30 cellular contexts compared by ENCODE assay signal in genomic region chr17:45868276-45868675, GRCh38. TPM values are rescaled to one million over a fixed set of nuclear protein-coding genes. Genes with fewer than 3 reads are reported as not detected.
DNase-seq lines count a peak whose midpoint lies in the region; ATAC-seq and TF ChIP-seq lines count a peak whose summit lies in the region.
"Had no signal": no experiment of that assay in that cellular context is flagged by ENCODE, and none has a peak within 500 bp of the region (broad histone marks: within the 10 kb centered on the region; RNA-seq: fewer than 3 reads in every experiment).

No MANE protein-coding gene starts in this region.

- H2AFZ ChIP-seq in Loucy (ENCODE audit: low read length): 0 out of 2 replicates have a peak overlapping the region, but pooled peaks have one; percentile 64
- H2AFZ ChIP-seq in OCI-LY7 (ENCODE audit: low read length): no peak overlapping the region

- H3K9me2 ChIP-seq in Loucy (replicated peaks; ENCODE audit: low read depth, low read length) (no peaks in the 10 kb centered on the region; the same call in 1 of the 2 replicates), OCI-LY7 (ENCODE audit: insufficient read depth, low read length) (no peaks in the 10 kb centered on the region)

- H3K27ac ChIP-seq in A673 (ENCODE audit: low read depth, low read length, poor library complexity, severe bottlenecking) (no peak overlapping the region), OCI-LY7 (ENCODE audit: low read depth, low read length, poor library complexity, severe bottlenecking) (no peak overlapping the region)
- H3K27ac ChIP-seq: BLaER1 treated with 17β-estradiol and CSF1 and Interleukin-3, amounts not matched to agents 10 nM and 100 nM; tibial nerve had no signal

- H3K9me3 ChIP-seq in A673 (ENCODE audit: low read depth, low read length, poor library complexity, severe bottlenecking) (no peaks in the 10 kb centered on the region), Loucy (ENCODE audit: insufficient read depth, low read depth, low read length) (no peaks in the 10 kb centered on the region), OCI-LY7 (ENCODE audit: low read length) (no peaks in the 10 kb centered on the region)
- H3K9me3 ChIP-seq: BLaER1 treated with 17β-estradiol and CSF1 and Interleukin-3, amounts not matched to agents 10 nM and 100 nM; tibial nerve had no signal

- no peak for TF ChIP-seq CTCF in A673 (conservative IDR thresholded peaks at IDR 0.05; ENCODE audit: low read depth, low read length)
- no peak for TF ChIP-seq CTCF in Loucy (conservative IDR thresholded peaks at IDR 0.05; ENCODE audit: low read length)
- no peak for TF ChIP-seq CTCF in fibroblast of mammary gland (conservative IDR thresholded peaks at IDR 0.05; ENCODE audit: control insufficient read depth, insufficient read depth, low read depth, low read length)
- no peak for TF ChIP-seq CTCF in OCI-LY7 (conservative IDR thresholded peaks at IDR 0.05; ENCODE audit: low read length)

- H3K4me3 ChIP-seq in A673 (ENCODE audit: low read depth, low read length, poor library complexity, severe bottlenecking): no peak overlapping the region
- H3K4me3 ChIP-seq in Loucy (ENCODE audit: low read length, poor library complexity, severe bottlenecking): no peak overlapping the region
- no peak overlapping the region for H3K4me3 ChIP-seq in fibroblast of mammary gland (ENCODE audit: control insufficient read depth, low read depth, low read length)
- no peak overlapping the region for H3K4me3 ChIP-seq in OCI-LY7 (ENCODE audit: low read depth, low read length, poor library complexity, severe bottlenecking)
- H3K4me3 ChIP-seq: BLaER1 treated with 17β-estradiol and CSF1 and Interleukin-3, amounts not matched to agents 10 nM and 100 nM; tibial nerve had no signal

- H3K4me2 ChIP-seq in Loucy (ENCODE audit: low read depth, low read length, poor library complexity, severe bottlenecking): no peak overlapping the region
- no peak overlapping the region for H3K4me2 ChIP-seq in OCI-LY7 (ENCODE audit: low read length)

- H3K79me2 ChIP-seq in Loucy (ENCODE audit: insufficient read depth, low read length): no peaks in the 10 kb centered on the region
- no peaks in the 10 kb centered on the region for H3K79me2 ChIP-seq in OCI-LY7 (ENCODE audit: insufficient read depth, low read depth, low read length)

- H4K20me1 ChIP-seq in Loucy (ENCODE audit: insufficient read depth, low read length, poor library complexity, severe bottlenecking): no peaks in the 10 kb centered on the region
- no peaks in the 10 kb centered on the region for H4K20me1 ChIP-seq in OCI-LY7 (ENCODE audit: insufficient read depth, low read length)
- H4K20me1 ChIP-seq: BLaER1 treated with 17β-estradiol and CSF1 and Interleukin-3, amounts not matched to agents 10 nM and 100 nM had no signal

- DNase-seq in A673 (ENCODE audit: low spot score): peak; percentile 18
- DNase-seq in SKM-1 treated with dmso at 0.1 percent for 144 hours (lab: John Stamatoyannopoulos, UW; ENCODE audit: unreplicated experiment): peak; percentile 13
- peak; percentile 57 for DNase-seq in fibroblast of mammary gland (ENCODE audit: low read depth)
- DNase-seq in NCI-H748 treated with DMSO at 0.1 percent for 48 hours (lab: John Stamatoyannopoulos, UW): no peak
- DNase-seq in NCI-H2029 treated with DMSO at 0.1 percent for 48 hours (lab: John Stamatoyannopoulos, UW): no peak
- DNase-seq in OCI-LY7 (ENCODE audit: low spot score): no peak
- DNase-seq: activated CD4-positive, alpha-beta T cell treated with anti-CD3 and anti-CD28 coated beads for 4 hours; activated gamma-delta T cell treated with Interleukin-2 at 50 U/mL for 16 hours; activated naive CD8-positive, alpha-beta T cell treated with anti-CD3 and anti-CD28 coated beads, Interleukin-2, amount 50 U/mL, for 24 hours; activated T-cell treated with anti-CD3 and anti-CD28 coated beads, Interleukin-2, amount 50 U/mL, for 1 hour; DMS53; glutamatergic neuron; kidney; natural killer cell; NCI-H146; NCI-H510A treated with DMSO at 0.1 percent for 48 hours; occipital lobe; stimulated activated naive CD8-positive, alpha-beta T cell treated with anti-CD3 and anti-CD28 coated beads, Interleukin-15, amount 100 ng/mL, for 72 hours; T-helper 17 cell had no signal

- ATAC-seq in HG03354 (IDR thresholded peaks at IDR 0.05; ENCODE audit: poor library complexity, severe bottlenecking, unreplicated experiment): no peak
- ATAC-seq: activated naive CD8-positive, alpha-beta T cell treated with anti-CD3 and anti-CD28 coated beads, Interleukin-2, amount 50 U/mL, for 24 hours; natural killer cell; stimulated activated naive CD8-positive, alpha-beta T cell treated with anti-CD3 and anti-CD28 coated beads, Interleukin-15, amount 100 ng/mL, for 72 hours; T-helper 17 cell had no signal

- H3K27me3 ChIP-seq in A673 (replicated peaks; ENCODE audit: insufficient read depth, low read depth, low read length, poor library complexity): no peaks in the 10 kb centered on the region
- H3K27me3 ChIP-seq in Loucy (ENCODE audit: insufficient read depth, low read length, poor library complexity, severe bottlenecking): peaks cover 4% of the 10 kb centered on the region
- H3K27me3 ChIP-seq: BLaER1 treated with 17β-estradiol and CSF1 and Interleukin-3, amounts not matched to agents 10 nM and 100 nM had no signal

- POLR2A ChIA-PET in A673 (lab: Charles Lee; ENCODE audit: low non-redundant PET) (no interaction called here), OCI-LY7 (lab: Charles Lee) (no interaction called here)

- peaks cover 11% of the 10 kb centered on the region for H3K4me1 ChIP-seq in A673 (ENCODE audit: insufficient read depth, low read length, poor library complexity, severe bottlenecking)
- peaks cover under 1% of the 10 kb centered on the region for H3K4me1 ChIP-seq in Loucy (ENCODE audit: insufficient read depth, low read length, poor library complexity, severe bottlenecking)
- no peaks in the 10 kb centered on the region for H3K4me1 ChIP-seq in OCI-LY7 (ENCODE audit: insufficient read depth, low read length, poor library complexity, severe bottlenecking)
- H3K4me1 ChIP-seq: tibial nerve had no signal

- CTCF ChIA-PET in A673 (lab: Charles Lee) (no interaction called here), OCI-LY7 (lab: Charles Lee; ENCODE audit: unreplicated experiment) (no interaction called here)

- intact Hi-C loops in A673 (cut with micrococcal nuclease; ENCODE audit: unreplicated experiment): no loop called here
- intact Hi-C loops in OCI-LY7 (cut with micrococcal nuclease; ENCODE audit: unreplicated experiment): no loop called here

- H3F3A ChIP-seq in Loucy (ENCODE audit: low read depth): no peaks in the 10 kb centered on the region

- H3K36me3 ChIP-seq in A673 (ENCODE audit: insufficient read depth, low read length, poor library complexity, severe bottlenecking) (no peaks in the 10 kb centered on the region), Loucy (ENCODE audit: insufficient read depth, low read length) (no peaks in the 10 kb centered on the region), OCI-LY7 (ENCODE audit: insufficient read depth, low read length) (no peaks in the 10 kb centered on the region)
- H3K36me3 ChIP-seq: BLaER1 treated with 17β-estradiol and CSF1 and Interleukin-3, amounts not matched to agents 10 nM and 100 nM; tibial nerve had no signal

- no TSS peak for BruUV-seq in A673 (replicated peaks; lab: Mats Ljungman, UMichigan)
- BruUV-seq in OCI-LY7 (replicated peaks; lab: Mats Ljungman, UMichigan): no TSS peak

- no peak overlapping the region for H3K9ac ChIP-seq in Loucy (ENCODE audit: low read depth, low read length, poor library complexity, severe bottlenecking)
- H3K9ac ChIP-seq: BLaER1 treated with 17β-estradiol and CSF1 and Interleukin-3, amounts not matched to agents 10 nM and 100 nM had no signal

RNA-seq across cellular contexts. Expression of gene SPPL2C, which starts 23.6 kb away (rescaled TPM):
- total RNA-seq in A673 (2021) (not detected in 2 replicates), OCI-LY7 (2022) (not detected in 2 replicates)
- total RNA-seq in OCI-LY7 (2014; rRNA removed; shearing (Covaris generic)): not detected in 2 replicates
- total RNA-seq: activated CD8-positive, alpha-beta memory T cell treated with anti-CD3 and anti-CD28 coated beads for 36 hours; chondrocyte; H4; kidney; lower leg skin; mononuclear cell; natural killer cell; occipital lobe; SK-MEL-5; skeletal muscle tissue; T-helper 17 cell; tibial nerve had no signal

RNA-seq across cellular contexts. Expression of gene MAPT, which starts 26.1 kb away (rescaled TPM):
- 8.3 and 14.7 TPM in 2 replicates for total RNA-seq in A673 (2021)
- 0.44 TPM in 1 of 2 replicates, not detected in the other for total RNA-seq in OCI-LY7 (2014; rRNA removed; shearing (Covaris generic))
- not detected in 2 replicates for total RNA-seq in OCI-LY7 (2022)

Comparison
In these comparisons a context has a peak if more than half of its experiments do, and no peak if none do; other contexts are left out.
1. DNase-seq: peak in A673 (single experiment), SKM-1 treated with dmso at 0.1 percent for 144 hours (single experiment) and fibroblast of mammary gland (single experiment); none in NCI-H748 treated with DMSO at 0.1 percent for 48 hours (single experiment), NCI-H2029 treated with DMSO at 0.1 percent for 48 hours (single experiment) and OCI-LY7 (single experiment).